ENCODE assay signal across 24 cellular contexts in the genomic region with DNA sequence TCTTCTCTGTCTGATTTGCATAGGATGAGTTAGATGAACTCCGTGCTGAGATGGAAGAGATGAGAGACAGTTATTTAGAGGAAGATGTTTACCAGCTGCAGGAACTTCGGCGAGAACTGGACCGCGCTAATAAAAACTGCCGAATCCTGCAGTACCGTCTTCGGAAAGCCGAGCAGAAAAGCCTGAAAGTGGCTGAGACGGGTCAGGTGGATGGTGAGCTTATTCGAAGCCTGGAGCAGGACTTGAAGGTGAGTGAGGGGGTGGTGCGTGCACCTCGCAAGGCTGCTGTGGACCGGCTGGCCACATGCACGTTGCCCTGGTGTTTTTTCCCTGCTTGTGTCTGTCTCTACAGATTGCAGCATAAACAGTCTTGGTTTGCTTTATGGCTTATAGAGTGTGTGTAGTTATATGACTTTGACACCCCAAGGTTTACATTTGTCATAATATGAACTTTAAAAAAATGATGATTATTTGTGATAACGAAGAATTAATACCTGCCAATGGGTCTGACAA. TPM values are rescaled to one million over a fixed set of nuclear protein-coding genes. Genes with fewer than 3 reads are reported as not detected.
DNase-seq lines count a peak whose midpoint lies in the region; ATAC-seq and TF ChIP-seq lines count a peak whose summit lies in the region.
"Had no signal": no experiment of that assay in that cellular context is flagged by ENCODE, and none has a peak within 500 bp of the region (broad histone marks: within the 10 kb centered on the region; RNA-seq: fewer than 3 reads in every experiment).

No MANE protein-coding gene starts in this region.

- no peak overlapping the region for H2AFZ ChIP-seq in neural cell (ENCODE audit: low read depth, low read length)

- no peak overlapping the region for H3K9ac ChIP-seq in neural cell (ENCODE audit: low read length)
- H3K9ac ChIP-seq: BLaER1 had no signal

- H3K4me3 ChIP-seq in neural cell (ENCODE audit: low read length), result peak overlapping the region; percentile 4
- H3K4me3 ChIP-seq in effector memory CD4-positive, alpha-beta T cell (ENCODE audit: insufficient read depth, low read depth, low read length, poor library complexity, severe bottlenecking), result no peak overlapping the region
- H3K4me3 ChIP-seq: BLaER1, SJSA1 had no signal

- TF ChIP-seq EP300 in neural cell (conservative IDR thresholded peaks at IDR 0.05; ENCODE audit: poor library complexity, severe bottlenecking), result no peak

- no peak for ATAC-seq in WTC11
- ATAC-seq: HepG2 had no signal

- intact Hi-C loops in Calu3 (cut with micrococcal nuclease; ENCODE audit: unreplicated experiment), result no loop called here

- CTCF ChIA-PET in Calu3 (lab: Charles Lee) (no interaction called here), WTC11 (lab: Charles Lee) (interaction anchor here (1.0 to 3.3 kb wide), 2 partner anchors 11 to 21 kb away, joined by 3 to 25 read pairs; no protein-coding TSS in a partner anchor), HEK293T (lab: Yijun Ruan, JAX) (no interaction called here)

- H4K20me1 ChIP-seq in neural cell (ENCODE audit: insufficient read depth), result no peaks in the 10 kb centered on the region

- no peaks in the 10 kb centered on the region for H3K27me3 ChIP-seq in neural cell (ENCODE audit: insufficient read depth, low read depth, low read length)
- no peaks in the 10 kb centered on the region for H3K27me3 ChIP-seq in effector memory CD4-positive, alpha-beta T cell (replicated peaks; ENCODE audit: control insufficient read depth, insufficient read depth, low read length, poor library complexity, severe bottlenecking)
- H3K27me3 ChIP-seq: BLaER1, SJSA1 had no signal

- no peak overlapping the region for H3K4me2 ChIP-seq in neural cell (ENCODE audit: low read length)

- H3K36me3 Mint-ChIP-seq in Calu3 (ENCODE audit: insufficient read depth, unreplicated experiment), result peaks cover 73% of the 10 kb centered on the region
- H3K36me3 Mint-ChIP-seq in WTC11, result peaks cover 47% of the 10 kb centered on the region
- H3K36me3 Mint-ChIP-seq: CD4-positive, CD25-positive, alpha-beta regulatory T cell had no signal

- H3K4me3 Mint-ChIP-seq in Calu3 (ENCODE audit: low read depth, unreplicated experiment) (peak overlapping the region; percentile 22), WTC11 (no peak overlapping the region)
- H3K4me3 Mint-ChIP-seq: CD4-positive, CD25-positive, alpha-beta regulatory T cell had no signal

- TF ChIP-seq CTCF in Calu3 (IDR thresholded peaks at IDR 0.05; ENCODE audit: unreplicated experiment), result no peak
- no peak for TF ChIP-seq CTCF in WTC11 (IDR thresholded peaks at IDR 0.05)
- TF ChIP-seq CTCF in neural cell (IDR thresholded peaks at IDR 0.05; ENCODE audit: poor library complexity, severe bottlenecking), result no peak

- H3K27me3 Mint-ChIP-seq in Calu3 (ENCODE audit: unreplicated experiment) (no peaks in the 10 kb centered on the region), WTC11 (ENCODE audit: low read depth) (no peaks in the 10 kb centered on the region)

- peaks cover 7% of the 10 kb centered on the region for H3K36me3 ChIP-seq in neural cell (ENCODE audit: insufficient read depth, low read length)
- H3K36me3 ChIP-seq in effector memory CD4-positive, alpha-beta T cell (ENCODE audit: control insufficient read depth, insufficient read depth, low read length), result no peaks in the 10 kb centered on the region

- H3K27ac ChIP-seq in neural cell (ENCODE audit: low read length), result no peak overlapping the region
- no peak overlapping the region for H3K27ac ChIP-seq in caudate nucleus (ENCODE audit: low read depth, low read length)
- no peak overlapping the region for H3K27ac ChIP-seq in effector memory CD4-positive, alpha-beta T cell (ENCODE audit: insufficient read depth, low read length, poor library complexity, severe bottlenecking)
- H3K27ac ChIP-seq: BLaER1, SJSA1 had no signal

- no peaks in the 10 kb centered on the region for H3F3A ChIP-seq in neural cell (ENCODE audit: insufficient read depth, low read length, poor library complexity, severe bottlenecking)

- H3K9me3 Mint-ChIP-seq in Calu3 (ENCODE audit: low read depth, unreplicated experiment), result no peaks in the 10 kb centered on the region
- H3K9me3 Mint-ChIP-seq in WTC11, result 0 out of 2 replicates have a peak, but pooled peaks cover 4% of the 10 kb centered on the region
- H3K9me3 Mint-ChIP-seq: CD4-positive, CD25-positive, alpha-beta regulatory T cell had no signal

- TF ChIP-seq RAD21 in neural cell (conservative IDR thresholded peaks at IDR 0.05), result no peak

- no peaks in the 10 kb centered on the region for H3K4me1 ChIP-seq in effector memory CD4-positive, alpha-beta T cell (ENCODE audit: control insufficient read depth, insufficient read depth, low read length, poor library complexity, severe bottlenecking)

- no peak for DNase-seq in Calu3
- no peak for DNase-seq in WTC11 (ENCODE audit: low spot score)
- DNase-seq in ureter (ENCODE audit: low spot score), result peak; percentile 22
- no peak for DNase-seq in caudate nucleus (lab: John Stamatoyannopoulos, UW)
- DNase-seq in effector memory CD4-positive, alpha-beta T cell, result no peak
- no peak for DNase-seq in HEK293T (ENCODE audit: extremely low spot score)
- DNase-seq: CD4-positive, CD25-positive, alpha-beta regulatory T cell; DMS53; Karpas-422; NCI-H1092; NCI-H1417 treated with DMSO at 0.1 percent for 48 hours; NCI-H1694 treated with DMSO at 0.1 percent for 48 hours; NCI-H2081; NCI-H2171; NCI-H345; NCI-H510A treated with DMSO at 0.1 percent for 48 hours; NCI-H82; NK-92 treated with Interleukin-12 subunit alpha and Interleukin-12 subunit beta, amount 100 ng/mL, for 24 hours; Right ventricle myocardium superior; RPMI8226 had no signal

- H3K27ac Mint-ChIP-seq in Calu3 (ENCODE audit: unreplicated experiment), result peak overlapping the region; percentile 37
- H3K27ac Mint-ChIP-seq in WTC11, result peak overlapping the region; percentile 1; the same call in 1 of the 2 replicates
- H3K27ac Mint-ChIP-seq: CD4-positive, CD25-positive, alpha-beta regulatory T cell had no signal

- H3K4me1 Mint-ChIP-seq in Calu3 (ENCODE audit: low read depth, unreplicated experiment), result peaks cover 63% of the 10 kb centered on the region
- H3K4me1 Mint-ChIP-seq in WTC11, result peaks cover 75% of the 10 kb centered on the region
- H3K4me1 Mint-ChIP-seq: CD4-positive, CD25-positive, alpha-beta regulatory T cell had no signal

- POLR2A ChIA-PET in WTC11 (lab: Charles Lee), result no interaction called here
- POLR2A ChIA-PET in HEK293T (lab: Yijun Ruan, JAX), result interaction anchor here (1.0 kb wide), 1 partner anchor 11 kb away, joined by 3 read pairs; no protein-coding TSS in a partner anchor

- no TSS peak for BruUV-seq in Calu3 (replicated peaks; lab: Mats Ljungman, UMichigan)

- H3K9me3 ChIP-seq in neural cell (ENCODE audit: low read length), result peaks cover 3% of the 10 kb centered on the region
- H3K9me3 ChIP-seq in effector memory CD4-positive, alpha-beta T cell (ENCODE audit: control insufficient read depth, low read length), result no peaks in the 10 kb centered on the region
- H3K9me3 ChIP-seq: SJSA1 had no signal

- H3K9me2 ChIP-seq in neural cell (ENCODE audit: insufficient read depth, low read length), result no peaks in the 10 kb centered on the region

- H3K79me2 ChIP-seq in neural cell (replicated peaks; ENCODE audit: insufficient read depth, low read length), result peaks cover 6% of the 10 kb centered on the region

TF ChIP-seq in WTC11, 78 proteins besides CTCF, POLR2A, EP300 and RAD21 (continues in another document):
- TF ChIP-seq FOXP1 (CRISPR knock-in tag; IDR thresholded peaks at IDR 0.05; ENCODE audit: borderline replicate concordance), result no peak

TF ChIP-seq in neural cell, 6 proteins besides CTCF, POLR2A, EP300 and RAD21 (continues in another document):
- no peak for TF ChIP-seq SMC3 (conservative IDR thresholded peaks at IDR 0.05; ENCODE audit: poor library complexity)
- TF ChIP-seq MXI1 (conservative IDR thresholded peaks at IDR 0.05; ENCODE audit: poor library complexity, severe bottlenecking), result no peak
- TF ChIP-seq TAF1 (IDR thresholded peaks at IDR 0.05; ENCODE audit: low read depth), result no peak
- no peak for TF ChIP-seq EZH2 (IDR thresholded peaks at IDR 0.05; ENCODE audit: borderline replicate concordance, insufficient read depth, low read length, poor library complexity, severe bottlenecking)

TF ChIP-seq in HEK293T, 16 proteins besides CTCF, POLR2A, EP300 and RAD21:
- TF ChIP-seq SUZ12 (IDR thresholded peaks at IDR 0.05) (no peak), ZNF384 (IDR thresholded peaks at IDR 0.05) (no peak), ELF4 (IDR thresholded peaks at IDR 0.05) (no peak), L3MBTL2 (conservative IDR thresholded peaks at IDR 0.05) (no peak), BHLHE40 (IDR thresholded peaks at IDR 0.05; ENCODE audit: borderline replicate concordance) (no peak), FOXA1 (IDR thresholded peaks at IDR 0.05) (no peak), SP1 (IDR thresholded peaks at IDR 0.05) (no peak), NFRKB (IDR thresholded peaks at IDR 0.05) (no peak), FOXK2 (IDR thresholded peaks at IDR 0.05) (no peak), TARDBP (IDR thresholded peaks at IDR 0.05) (no peak), CTBP1 (IDR thresholded peaks at IDR 0.05; ENCODE audit: borderline replicate concordance) (no peak), HDGF (IDR thresholded peaks at IDR 0.05; ENCODE audit: borderline replicate concordance) (no peak), FOXM1 (IDR thresholded peaks at IDR 0.05; ENCODE audit: borderline replicate concordance) (no peak), LEF1 (IDR thresholded peaks at IDR 0.05; ENCODE audit: borderline replicate concordance) (no peak), ARNT (IDR thresholded peaks at IDR 0.05) (no peak)
- TF ChIP-seq, protein P1, sequence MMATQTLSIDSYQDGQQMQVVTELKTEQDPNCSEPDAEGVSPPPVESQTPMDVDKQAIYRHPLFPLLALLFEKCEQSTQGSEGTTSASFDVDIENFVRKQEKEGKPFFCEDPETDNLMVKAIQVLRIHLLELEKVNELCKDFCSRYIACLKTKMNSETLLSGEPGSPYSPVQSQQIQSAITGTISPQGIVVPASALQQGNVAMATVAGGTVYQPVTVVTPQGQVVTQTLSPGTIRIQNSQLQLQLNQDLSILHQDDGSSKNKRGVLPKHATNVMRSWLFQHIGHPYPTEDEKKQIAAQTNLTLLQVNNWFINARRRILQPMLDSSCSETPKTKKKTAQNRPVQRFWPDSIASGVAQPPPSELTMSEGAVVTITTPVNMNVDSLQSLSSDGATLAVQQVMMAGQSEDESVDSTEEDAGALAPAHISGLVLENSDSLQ (IDR thresholded peaks at IDR 0.05), result no peak

RNA-seq across cellular contexts. Expression of gene MTCL1, which starts 13.1 kb away (rescaled TPM):
- 297 and 314 TPM in 2 replicates for total RNA-seq in Calu3 (2022)
- total RNA-seq in WTC11 (2021), result 50.0 to 64.3 TPM (median 52.9 TPM) in 3 replicates
- 20.8 and 23.1 TPM in 2 replicates for polyA plus RNA-seq in neural cell
- 44.6 and 51.3 TPM in 2 replicates for polyA minus RNA-seq in neural cell
- total RNA-seq in ureter, result 150 TPM
- polyA plus RNA-seq: CD4-positive, CD25-positive, alpha-beta regulatory T cell had no signal
